8 cellular contexts compared by ENCODE assay signal in genomic region chr11:119106564-119107537, GRCh38. TPM values are rescaled to one million over a fixed set of nuclear protein-coding genes. Genes with fewer than 3 reads are reported as not detected.
DNase-seq lines count a peak whose midpoint lies in the region; ATAC-seq and TF ChIP-seq lines count a peak whose summit lies in the region.

Gene C2CD2L (plus strand): TSS chr11:119107344. CDS start chr11:119107742, 398 bp downstream.

- ATAC-seq in GM21529 (IDR thresholded peaks at IDR 0.05; ENCODE audit: unreplicated experiment): peak; percentile 77

- intact Hi-C loops in PC-9 (cut with micrococcal nuclease; ENCODE audit: unreplicated experiment): loop anchor here (2.0 kb wide), 1 partner anchor 14 kb away; the partner anchor contains the start of gene HINFP

- H4K20me1 ChIP-seq in PC-9 (ENCODE audit: insufficient read depth): no peaks in the 10 kb centered on the region

- H3K9me3 ChIP-seq in PC-9 (ENCODE audit: insufficient read depth, low read depth) (no peaks in the 10 kb centered on the region), esophagus (ENCODE audit: control insufficient read depth in 2 of 2, insufficient read depth in 1 of 2, low read depth in 1 of 2, low read length in 1 of 2) (no peaks in the 10 kb centered on the region), muscle layer of colon (ENCODE audit: low read length) (no peaks in the 10 kb centered on the region)

- peak within 1 kb of the TSS; percentile 67 for H3K9ac ChIP-seq in muscle layer of colon (ENCODE audit: low read length)

- DNase-seq in DMS 273 (lab: John Stamatoyannopoulos, UW; ENCODE audit: unreplicated experiment): peak; percentile 92
- DNase-seq in Jurkat, Clone E6-1 (ENCODE audit: low read depth, low spot score): peak; percentile 92
- peak; percentile 81 to 87 for DNase-seq in PC-9
- DNase-seq in activated T-cell treated with anti-CD3 and anti-CD28 coated beads for 48 hours (ENCODE audit: low read depth): peak; percentile 91
- peak; percentile 90 for DNase-seq in stimulated activated CD8-positive, alpha-beta memory T cell treated with anti-CD3 and anti-CD28 coated beads, Interleukin-4, amount 100 ng/mL, for 48 hours

- peaks cover 8% of the 10 kb centered on the region; the same call in 1 of the 2 replicates for H3K36me3 ChIP-seq in PC-9 (ENCODE audit: low read depth)
- peaks cover 0 to 14% of the 10 kb centered on the region in 2 donors for H3K36me3 ChIP-seq in esophagus (ENCODE audit: control insufficient read depth in 2 of 2, insufficient read depth in 2 of 2, low read length in 1 of 2)
- H3K36me3 ChIP-seq in muscle layer of colon (ENCODE audit: insufficient read depth, low read length): peaks cover 13% of the 10 kb centered on the region

- POLR2A ChIA-PET in PC-9 (lab: Charles Lee; ENCODE audit: unreplicated experiment): interaction anchor here (0.6 to 1.5 kb wide), 11 partner anchors 8 to 188 kb away, joined by 3 to 11 read pairs (median 5); partner anchors contain the start of genes HINFP and VPS11

- CTCF ChIA-PET in PC-9 (lab: Charles Lee): interaction anchor here (0.6 to 1.2 kb wide), 4 partner anchors 9 to 231 kb away, joined by 4 to 9 read pairs (median 8); no protein-coding TSS in a partner anchor

- H2AFZ ChIP-seq in PC-9: peak within 1 kb of the TSS; percentile 81

- H3K4me1 ChIP-seq in PC-9 (replicated peaks; ENCODE audit: insufficient read depth) (peaks cover 35% of the 10 kb centered on the region), esophagus (ENCODE audit: control insufficient read depth in 2 of 2, insufficient read depth in 2 of 2, low read length in 1 of 2) (peaks cover 6 to 14% of the 10 kb centered on the region in 2 donors), muscle layer of colon (ENCODE audit: insufficient read depth, low read length) (peaks cover 27% of the 10 kb centered on the region)

- H3K27ac ChIP-seq in PC-9: peak within 1 kb of the TSS; percentile 45
- H3K27ac ChIP-seq in esophagus (ENCODE audit: low read depth in 2 of 2, low read length in 1 of 2): peak within 1 kb of the TSS; percentile 84 to 85
- peak within 1 kb of the TSS; percentile 84 for H3K27ac ChIP-seq in muscle layer of colon (ENCODE audit: low read depth, low read length)

- H3F3A ChIP-seq in PC-9 (ENCODE audit: insufficient read depth, low read depth): peaks cover 35% of the 10 kb centered on the region

- TSS peak; percentile 92 for BruUV-seq in PC-9 (replicated peaks; lab: Mats Ljungman, UMichigan)

- H3K9me2 ChIP-seq in PC-9 (ENCODE audit: insufficient read depth): no peaks in the 10 kb centered on the region

- 1% methylated on average over 46 to 49 of the region's 49 CpGs for WGBS in esophagus, 2 donors

- no peak for TF ChIP-seq CTCF in PC-9 (conservative IDR thresholded peaks at IDR 0.05)

- peak within 1 kb of the TSS; percentile 85 for H3K4me3 ChIP-seq in Jurkat, Clone E6-1 (ENCODE audit: low read length)
- H3K4me3 ChIP-seq in PC-9 (peak within 1 kb of the TSS; percentile 90), esophagus (ENCODE audit: low read depth in 1 of 2, low read length in 2 of 2) (peak within 1 kb of the TSS; percentile 75 to 85), muscle layer of colon (ENCODE audit: low read depth in 1 of 2, low read length in 2 of 2) (peak within 1 kb of the TSS; percentile 58 to 91)

- H3K79me2 ChIP-seq in PC-9 (ENCODE audit: low read depth): peaks cover 16% of the 10 kb centered on the region

- H3K4me2 ChIP-seq in PC-9: peak within 1 kb of the TSS; percentile 96

- H3K27me3 ChIP-seq in PC-9 (ENCODE audit: insufficient read depth, low read depth): no peaks in the 10 kb centered on the region
- no peaks in the 10 kb centered on the region for H3K27me3 ChIP-seq in esophagus (ENCODE audit: control insufficient read depth in 1 of 2, insufficient read depth in 2 of 2, low read length in 2 of 2)
- no peaks in the 10 kb centered on the region for H3K27me3 ChIP-seq in muscle layer of colon (ENCODE audit: control insufficient read depth in 1 of 2, insufficient read depth in 2 of 2, low read length in 2 of 2)

RNA-seq across cellular contexts. Expression of gene C2CD2L, which starts in this region (rescaled TPM):
- polyA plus RNA-seq in Jurkat, Clone E6-1 (2012; ENCODE audit: insufficient read depth, insufficient read length): 17.4 TPM
- total RNA-seq in PC-9 (2021): 6.7 and 9.3 TPM in 2 replicates
- polyA plus RNA-seq in esophagus: 10 to 100 TPM in 1 of 2 donors, 1 to 10 TPM in 1; 8.4 to 13.1 TPM

Comparison
In these comparisons a context has a peak if more than half of its experiments do, and no peak if none do; other contexts are left out.
1. Peak in every context shown above with its lines: DNase-seq, ATAC-seq, H3K4me3 ChIP-seq and H3K27ac ChIP-seq.